In genomic region chr11:114044042-114044871, GRCh38 we compare ENCODE assay signal across 2 cellular contexts.
TF ChIP-seq lines count a peak whose summit lies in the region.

No MANE protein-coding gene starts in this region.

TF ChIP-seq in HepG2, 621 proteins besides CTCF, POLR2A, EP300 and RAD21:
- TF ChIP-seq, protein P1, sequence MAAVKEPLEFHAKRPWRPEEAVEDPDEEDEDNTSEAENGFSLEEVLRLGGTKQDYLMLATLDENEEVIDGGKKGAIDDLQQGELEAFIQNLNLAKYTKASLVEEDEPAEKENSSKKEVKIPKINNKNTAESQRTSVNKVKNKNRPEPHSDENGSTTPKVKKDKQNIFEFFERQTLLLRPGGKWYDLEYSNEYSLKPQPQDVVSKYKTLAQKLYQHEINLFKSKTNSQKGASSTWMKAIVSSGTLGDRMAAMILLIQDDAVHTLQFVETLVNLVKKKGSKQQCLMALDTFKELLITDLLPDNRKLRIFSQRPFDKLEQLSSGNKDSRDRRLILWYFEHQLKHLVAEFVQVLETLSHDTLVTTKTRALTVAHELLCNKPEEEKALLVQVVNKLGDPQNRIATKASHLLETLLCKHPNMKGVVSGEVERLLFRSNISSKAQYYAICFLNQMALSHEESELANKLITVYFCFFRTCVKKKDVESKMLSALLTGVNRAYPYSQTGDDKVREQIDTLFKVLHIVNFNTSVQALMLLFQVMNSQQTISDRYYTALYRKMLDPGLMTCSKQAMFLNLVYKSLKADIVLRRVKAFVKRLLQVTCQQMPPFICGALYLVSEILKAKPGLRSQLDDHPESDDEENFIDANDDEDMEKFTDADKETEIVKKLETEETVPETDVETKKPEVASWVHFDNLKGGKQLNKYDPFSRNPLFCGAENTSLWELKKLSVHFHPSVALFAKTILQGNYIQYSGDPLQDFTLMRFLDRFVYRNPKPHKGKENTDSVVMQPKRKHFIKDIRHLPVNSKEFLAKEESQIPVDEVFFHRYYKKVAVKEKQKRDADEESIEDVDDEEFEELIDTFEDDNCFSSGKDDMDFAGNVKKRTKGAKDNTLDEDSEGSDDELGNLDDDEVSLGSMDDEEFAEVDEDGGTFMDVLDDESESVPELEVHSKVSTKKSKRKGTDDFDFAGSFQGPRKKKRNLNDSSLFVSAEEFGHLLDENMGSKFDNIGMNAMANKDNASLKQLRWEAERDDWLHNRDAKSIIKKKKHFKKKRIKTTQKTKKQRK (IDR thresholded peaks at IDR 0.05; ENCODE audit: low read length), result no peak
- TF ChIP-seq TFAP4 (IDR thresholded peaks at IDR 0.05; ENCODE audit: borderline replicate concordance, low read depth) (no peak), ZNF367 (CRISPR knock-in tag; IDR thresholded peaks at IDR 0.05; ENCODE audit: borderline replicate concordance) (no peak)
- TF ChIP-seq, protein P2, sequence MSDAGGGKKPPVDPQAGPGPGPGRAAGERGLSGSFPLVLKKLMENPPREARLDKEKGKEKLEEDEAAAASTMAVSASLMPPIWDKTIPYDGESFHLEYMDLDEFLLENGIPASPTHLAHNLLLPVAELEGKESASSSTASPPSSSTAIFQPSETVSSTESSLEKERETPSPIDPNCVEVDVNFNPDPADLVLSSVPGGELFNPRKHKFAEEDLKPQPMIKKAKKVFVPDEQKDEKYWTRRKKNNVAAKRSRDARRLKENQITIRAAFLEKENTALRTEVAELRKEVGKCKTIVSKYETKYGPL (CRISPR knock-in tag; IDR thresholded peaks at IDR 0.05), result no peak
- TF ChIP-seq, protein P3, sequence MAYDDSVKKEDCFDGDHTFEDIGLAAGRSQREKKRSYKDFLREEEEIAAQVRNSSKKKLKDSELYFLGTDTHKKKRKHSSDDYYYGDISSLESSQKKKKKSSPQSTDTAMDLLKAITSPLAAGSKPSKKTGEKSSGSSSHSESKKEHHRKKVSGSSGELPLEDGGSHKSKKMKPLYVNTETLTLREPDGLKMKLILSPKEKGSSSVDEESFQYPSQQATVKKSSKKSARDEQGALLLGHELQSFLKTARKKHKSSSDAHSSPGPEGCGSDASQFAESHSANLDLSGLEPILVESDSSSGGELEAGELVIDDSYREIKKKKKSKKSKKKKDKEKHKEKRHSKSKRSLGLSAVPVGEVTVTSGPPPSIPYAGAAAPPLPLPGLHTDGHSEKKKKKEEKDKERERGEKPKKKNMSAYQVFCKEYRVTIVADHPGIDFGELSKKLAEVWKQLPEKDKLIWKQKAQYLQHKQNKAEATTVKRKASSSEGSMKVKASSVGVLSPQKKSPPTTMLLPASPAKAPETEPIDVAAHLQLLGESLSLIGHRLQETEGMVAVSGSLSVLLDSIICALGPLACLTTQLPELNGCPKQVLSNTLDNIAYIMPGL (CRISPR knock-in tag; IDR thresholded peaks at IDR 0.05; ENCODE audit: borderline replicate concordance in 1 of 2, low read depth in 1 of 2), result no peak

TF ChIP-seq in endothelial cell of umbilical vein, 7 proteins besides CTCF, POLR2A, EP300 and RAD21:
- TF ChIP-seq FOS (IDR thresholded peaks at IDR 0.05; ENCODE audit: borderline replicate concordance, insufficient read depth, low read length) (peak; percentile 36), JUN (IDR thresholded peaks at IDR 0.05; ENCODE audit: borderline replicate concordance, insufficient read depth, insufficient read length, low read depth) (peak; percentile 28), MYC (IDR thresholded peaks at IDR 0.05; ENCODE audit: low read depth, low read length) (no peak), GATA2 (IDR thresholded peaks at IDR 0.05; ENCODE audit: insufficient read depth, insufficient read length, low read depth, low read length) (no peak), EZH2 (IDR thresholded peaks at IDR 0.05; ENCODE audit: borderline replicate concordance, low read depth, low read length, severe bottlenecking) (no peak), MAX (IDR thresholded peaks at IDR 0.05; ENCODE audit: insufficient read depth, insufficient read length) (no peak), POLR2AphosphoS5 (IDR thresholded peaks at IDR 0.05; ENCODE audit: insufficient read depth, low read depth, low read length) (peak; percentile 79)
